Comparison of ENCODE assay signal across 14 cellular contexts in the genomic region with DNA sequence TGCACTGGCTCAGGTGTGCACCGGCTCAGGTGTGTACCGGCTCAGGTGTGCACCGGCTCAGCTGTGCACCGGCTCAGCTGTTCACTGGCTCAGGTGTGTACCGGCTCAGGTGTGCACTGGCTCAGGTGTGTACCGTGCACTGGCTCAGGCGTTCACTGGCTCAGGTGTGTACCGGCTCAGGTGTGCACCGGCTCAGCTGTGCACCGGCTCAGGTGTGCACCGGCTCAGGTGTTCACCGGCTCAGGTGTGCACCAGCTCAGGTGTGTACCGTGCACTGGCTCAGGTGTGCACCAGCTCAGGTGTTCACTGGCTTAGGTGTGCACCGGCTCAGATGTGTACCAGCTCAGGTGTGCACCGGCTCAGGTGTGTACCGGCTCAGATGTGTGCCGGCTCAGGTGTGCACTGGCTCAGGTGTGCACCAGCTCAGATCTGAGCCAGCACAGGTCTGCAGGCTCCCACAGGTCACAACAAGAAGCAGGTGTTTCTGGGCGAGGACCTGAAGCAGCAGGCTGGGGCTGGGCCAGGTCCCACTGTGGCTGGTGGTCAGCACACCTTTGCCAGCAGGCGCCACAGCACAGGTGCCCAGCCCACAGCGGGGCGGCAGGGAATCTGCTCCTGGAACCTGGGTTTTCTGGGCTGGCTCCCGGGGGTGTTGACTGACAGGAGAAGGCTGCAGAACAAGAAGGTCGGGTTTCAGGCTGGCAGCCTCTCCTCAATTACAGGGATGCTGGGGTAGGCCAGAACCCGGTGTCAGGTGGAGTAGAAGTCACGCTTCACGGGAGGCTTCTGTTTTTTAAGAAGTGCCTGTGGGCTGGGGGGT. TPM values are rescaled to one million over a fixed set of nuclear protein-coding genes. Genes with fewer than 3 reads are reported as not detected.
DNase-seq lines count a peak whose midpoint lies in the region; ATAC-seq and TF ChIP-seq lines count a peak whose summit lies in the region.
"Had no signal": no experiment of that assay in that cellular context is flagged by ENCODE, and none has a peak within 500 bp of the region (broad histone marks: within the 10 kb centered on the region; RNA-seq: fewer than 3 reads in every experiment).

No MANE protein-coding gene starts in this region.

- TF ChIP-seq CTCF in IMR-90 (conservative IDR thresholded peaks at IDR 0.05; ENCODE audit: low read depth, low read length): no peak
- TF ChIP-seq CTCF in RWPE1 (conservative IDR thresholded peaks at IDR 0.05; ENCODE audit: low read depth): no peak
- TF ChIP-seq CTCF in MM.1S (IDR thresholded peaks at IDR 0.05; ENCODE audit: low read length): no peak

- H3K56ac ChIP-seq in IMR-90 (ENCODE audit: extremely low read depth, insufficient read depth, low read length): no peak overlapping the region

- peak overlapping the region; percentile 55 for H2AK9ac ChIP-seq in IMR-90 (replicated peaks; ENCODE audit: low read depth, low read length, poor library complexity)

- no peak overlapping the region for H4K91ac ChIP-seq in IMR-90 (ENCODE audit: insufficient read depth, low read depth, low read length)
- H4K91ac ChIP-seq in mesenchymal stem cell (ENCODE audit: low read length): no peak overlapping the region

- H2AK5ac ChIP-seq in IMR-90 (ENCODE audit: low read depth, low read length) (no peak overlapping the region), mesenchymal stem cell (ENCODE audit: low read length, severe bottlenecking) (no peak overlapping the region)

- H3K23ac ChIP-seq in IMR-90 (ENCODE audit: low read depth, low read length): no peak overlapping the region
- H3K23ac ChIP-seq in mesenchymal stem cell (ENCODE audit: low read length in 2 of 2): no peak overlapping the region

- no peak for ATAC-seq in IMR-90 (ENCODE audit: low read depth)
- no peak for ATAC-seq in left lobe of liver
- ATAC-seq in GM21717 (IDR thresholded peaks at IDR 0.05; ENCODE audit: unreplicated experiment): no peak
- no peak for ATAC-seq in GM19452 (IDR thresholded peaks at IDR 0.05; ENCODE audit: unreplicated experiment)
- ATAC-seq: Right ventricle myocardium inferior had no signal

- H3K4me2 ChIP-seq in BLaER1: peak overlapping the region; percentile 24; the same call in 1 of the 2 replicates
- H3K4me2 ChIP-seq in IMR-90 (ENCODE audit: low read depth, low read length): no peak overlapping the region
- H3K4me2 ChIP-seq in mesenchymal stem cell (ENCODE audit: low read length, poor library complexity, severe bottlenecking): no peak overlapping the region
- no peak overlapping the region for H3K4me2 ChIP-seq in MM.1S (ENCODE audit: low read depth, low read length)

- H3K9me2 ChIP-seq in MM.1S (replicated peaks; ENCODE audit: insufficient read depth, low read length): no peaks in the 10 kb centered on the region

- 86% methylated on average over 21 of the region's 26 CpGs; no CpG with 5 or more reads in 1 of the 2 experiments for WGBS in IMR-90 (ENCODE audit: extremely low coverage in 2 of 2, insufficient read length in 1 of 2), 2 experiments
- WGBS in mesenchymal stem cell: 91% methylated on average over 26 of the region's 26 CpGs

- H3K9me1 ChIP-seq in IMR-90 (ENCODE audit: insufficient read depth, low read length): no peaks in the 10 kb centered on the region; the same call in none of the 2 replicates

- intact Hi-C loops in IMR-90 (cut with micrococcal nuclease): no loop called here

- H3K79me1 ChIP-seq in IMR-90 (ENCODE audit: low read depth in 1 of 2, low read length in 2 of 2): peaks cover 15 to 44% of the 10 kb centered on the region in 2 experiments
- peaks cover 31% of the 10 kb centered on the region for H3K79me1 ChIP-seq in mesenchymal stem cell (replicated peaks; ENCODE audit: low read length, poor library complexity, severe bottlenecking)

- CTCF ChIA-PET in IMR-90 (lab: Yijun Ruan, JAX): no interaction called here
- CTCF ChIA-PET in RWPE1 (lab: Yijun Ruan, JAX): interaction anchor here (0.7 kb wide), 1 partner anchor 16 kb away, joined by 4 read pairs; no protein-coding TSS in a partner anchor

- H2BK120ac ChIP-seq in IMR-90 (ENCODE audit: low read depth, low read length) (no peak overlapping the region), mesenchymal stem cell (ENCODE audit: low read depth, low read length) (no peak overlapping the region)

- H4K20me1 ChIP-seq in BLaER1: peaks cover 89% of the 10 kb centered on the region
- peaks cover 61% of the 10 kb centered on the region for H4K20me1 ChIP-seq in IMR-90 (ENCODE audit: insufficient read depth, low read length)
- H4K20me1 ChIP-seq in MM.1S (ENCODE audit: insufficient read depth, low read length): no peaks in the 10 kb centered on the region

- H2AFZ ChIP-seq in IMR-90 (replicated peaks; ENCODE audit: low read length, poor library complexity) (no peak overlapping the region), mesenchymal stem cell (ENCODE audit: low read depth, low read length) (no peak overlapping the region), MM.1S (ENCODE audit: low read length) (no peak overlapping the region)

- H3K9ac ChIP-seq in BLaER1 (no peak overlapping the region), IMR-90 (ENCODE audit: low read depth, low read length) (no peak overlapping the region), mesenchymal stem cell (ENCODE audit: low read length) (no peak overlapping the region), MM.1S (ENCODE audit: low read length) (no peak overlapping the region)

- H3K27ac ChIP-seq in BLaER1 (no peak overlapping the region), IMR-90 (ENCODE audit: insufficient read depth, low read length) (no peak overlapping the region), RWPE1 (peak overlapping the region; percentile 43), mesenchymal stem cell (ENCODE audit: low read length, poor library complexity, severe bottlenecking) (no peak overlapping the region), MM.1S (ENCODE audit: low read length) (no peak overlapping the region)
- H3K27ac ChIP-seq: spleen, uterus had no signal

- in situ Hi-C loops in IMR-90 (cut with MboI; ENCODE audit: low sequenced_read_pairs): no loop called here

- no peak overlapping the region for H3K4me3 ChIP-seq in BLaER1
- H3K4me3 ChIP-seq in IMR-90 (ENCODE audit: insufficient read depth, low read depth, low read length): no peak overlapping the region
- no peak overlapping the region for H3K4me3 ChIP-seq in mesenchymal stem cell (ENCODE audit: insufficient read depth in 1 of 2, low read depth in 1 of 2, low read length in 2 of 2)
- H3K4me3 ChIP-seq in MM.1S (ENCODE audit: low read length): no peak overlapping the region
- H3K4me3 ChIP-seq: coronary artery, spleen, uterus had no signal

- no peak for TF ChIP-seq POLR2A in IMR-90 (IDR thresholded peaks at IDR 0.05; ENCODE audit: low read depth, low read length)

- H2BK5ac ChIP-seq in IMR-90 (ENCODE audit: low read depth, low read length, poor library complexity, severe bottlenecking) (no peak overlapping the region), mesenchymal stem cell (ENCODE audit: low read depth, low read length, poor library complexity, severe bottlenecking) (no peak overlapping the region)

- no peak overlapping the region for H2BK12ac ChIP-seq in mesenchymal stem cell (ENCODE audit: low read length in 2 of 2)

- POLR2A ChIA-PET in IMR-90 (lab: Charles Lee; ENCODE audit: unreplicated experiment): no interaction called here
- POLR2A ChIA-PET in RWPE1 (lab: Yijun Ruan, JAX; ENCODE audit: low non-redundant PET): no interaction called here

- BruUV-seq in IMR-90 (replicated peaks; lab: Mats Ljungman, UMichigan): no TSS peak

- H3K4ac ChIP-seq in IMR-90 (ENCODE audit: low read depth, low read length) (no peak overlapping the region), mesenchymal stem cell (ENCODE audit: low read depth in 1 of 2, low read length in 2 of 2) (no peak overlapping the region)

- dilution Hi-C loops in IMR-90 (cut with HindIII; ENCODE audit: low sequenced_read_pairs, unreplicated experiment): no loop called here

- H3F3A ChIP-seq in MM.1S (ENCODE audit: insufficient read depth, low read length): no peaks in the 10 kb centered on the region

- no peak overlapping the region for H4K5ac ChIP-seq in IMR-90 (ENCODE audit: low read depth, low read length)

- H3K36me3 ChIP-seq in BLaER1 (peaks cover 40% of the 10 kb centered on the region), IMR-90 (ENCODE audit: control insufficient read depth, insufficient read depth, low read length) (peaks cover 46% of the 10 kb centered on the region), mesenchymal stem cell (ENCODE audit: control insufficient read depth in 1 of 2, insufficient read depth in 2 of 2, low read depth in 1 of 2, low read length in 2 of 2) (peaks cover 49 to 63% of the 10 kb centered on the region in 2 experiments), MM.1S (replicated peaks; ENCODE audit: insufficient read depth, low read length) (no peaks in the 10 kb centered on the region)
- H3K36me3 ChIP-seq: uterus had no signal

- H3K14ac ChIP-seq in IMR-90 (replicated peaks; ENCODE audit: low read depth, low read length) (no peak overlapping the region), mesenchymal stem cell (ENCODE audit: low read length in 2 of 2) (no peak overlapping the region)

- no peak for DNase-seq in IMR-90
- peak; percentile 67 for DNase-seq in RWPE1 (ENCODE audit: low spot score)
- no peak for DNase-seq in mesenchymal stem cell
- DNase-seq in left lobe of liver (ENCODE audit: low spot score): no peak
- no peak for DNase-seq in MM.1S
- DNase-seq: activated CD4-positive, CD25-positive, alpha-beta regulatory T cell; DND-41; spleen; uterus had no signal

- H4K8ac ChIP-seq in IMR-90 (ENCODE audit: low read depth in 2 of 2, low read length in 2 of 2): no peak overlapping the region
- H4K8ac ChIP-seq in mesenchymal stem cell (ENCODE audit: low read length): peak overlapping the region; percentile 10

- TF ChIP-seq RAD21 in IMR-90 (IDR thresholded peaks at IDR 0.05; ENCODE audit: low read length): no peak

- H2BK20ac ChIP-seq in IMR-90 (ENCODE audit: low read depth, low read length): no peak overlapping the region

- H3K9me3 ChIP-seq in BLaER1 (no peaks in the 10 kb centered on the region), IMR-90 (ENCODE audit: control insufficient read depth, insufficient read depth, low read length) (no peaks in the 10 kb centered on the region), mesenchymal stem cell (ENCODE audit: control insufficient read depth, low read length) (no peaks in the 10 kb centered on the region), MM.1S (replicated peaks; ENCODE audit: insufficient read depth, low read length) (no peaks in the 10 kb centered on the region)
- H3K9me3 ChIP-seq: spleen, uterus had no signal

- H2BK15ac ChIP-seq in IMR-90 (ENCODE audit: low read depth, low read length) (no peak overlapping the region), mesenchymal stem cell (ENCODE audit: low read depth, poor library complexity, severe bottlenecking) (no peak overlapping the region)

- H3K79me2 ChIP-seq in MM.1S (ENCODE audit: low read length): no peaks in the 10 kb centered on the region

- H3K27me3 ChIP-seq in BLaER1 (peaks cover 47% of the 10 kb centered on the region), IMR-90 (ENCODE audit: control insufficient read depth, insufficient read depth, low read length) (no peaks in the 10 kb centered on the region), mesenchymal stem cell (ENCODE audit: control insufficient read depth in 1 of 2, insufficient read depth in 1 of 2, low read length in 2 of 2) (no peaks in the 10 kb centered on the region), MM.1S (replicated peaks; ENCODE audit: insufficient read depth, low read length) (peaks cover 65% of the 10 kb centered on the region)

- H3K18ac ChIP-seq in IMR-90 (ENCODE audit: low read depth, low read length) (no peak overlapping the region), mesenchymal stem cell (ENCODE audit: low read depth in 1 of 2, low read length in 2 of 2) (no peak overlapping the region)

- H3K4me1 ChIP-seq in BLaER1 (peaks cover 36% of the 10 kb centered on the region), IMR-90 (ENCODE audit: control insufficient read depth, insufficient read depth, low read length) (peaks cover 18% of the 10 kb centered on the region), mesenchymal stem cell (ENCODE audit: control insufficient read depth, insufficient read depth, low read depth, low read length) (peaks cover 55% of the 10 kb centered on the region), MM.1S (ENCODE audit: low read length) (peaks cover 16% of the 10 kb centered on the region)

RNA-seq across cellular contexts. Expression of gene METRNL, which starts 17.2 kb away (rescaled TPM):
- total RNA-seq in IMR-90 (2012; rRNA removed): 17.9 and 21.4 TPM in 2 replicates
- polyA plus RNA-seq in IMR-90 (2012; rRNA removed): 48.2 and 60.2 TPM in 2 replicates
- polyA plus RNA-seq in IMR-90 (2012; cell fraction: cytosol; rRNA removed): 73.7 and 167 TPM in 2 replicates
- polyA plus RNA-seq in IMR-90 (2012; cell fraction: nucleus; rRNA removed; ENCODE audit: low replicate concordance): 50.0 and 129 TPM in 2 replicates
- 15.1 TPM for polyA plus RNA-seq in mesenchymal stem cell (2013, experiment 1 of 2)
- polyA plus RNA-seq in mesenchymal stem cell (2013, experiment 2 of 2): 14.1 TPM
- total RNA-seq in left lobe of liver: 4.7 TPM
